8 cellular contexts compared by ENCODE assay signal in the genomic region with DNA sequence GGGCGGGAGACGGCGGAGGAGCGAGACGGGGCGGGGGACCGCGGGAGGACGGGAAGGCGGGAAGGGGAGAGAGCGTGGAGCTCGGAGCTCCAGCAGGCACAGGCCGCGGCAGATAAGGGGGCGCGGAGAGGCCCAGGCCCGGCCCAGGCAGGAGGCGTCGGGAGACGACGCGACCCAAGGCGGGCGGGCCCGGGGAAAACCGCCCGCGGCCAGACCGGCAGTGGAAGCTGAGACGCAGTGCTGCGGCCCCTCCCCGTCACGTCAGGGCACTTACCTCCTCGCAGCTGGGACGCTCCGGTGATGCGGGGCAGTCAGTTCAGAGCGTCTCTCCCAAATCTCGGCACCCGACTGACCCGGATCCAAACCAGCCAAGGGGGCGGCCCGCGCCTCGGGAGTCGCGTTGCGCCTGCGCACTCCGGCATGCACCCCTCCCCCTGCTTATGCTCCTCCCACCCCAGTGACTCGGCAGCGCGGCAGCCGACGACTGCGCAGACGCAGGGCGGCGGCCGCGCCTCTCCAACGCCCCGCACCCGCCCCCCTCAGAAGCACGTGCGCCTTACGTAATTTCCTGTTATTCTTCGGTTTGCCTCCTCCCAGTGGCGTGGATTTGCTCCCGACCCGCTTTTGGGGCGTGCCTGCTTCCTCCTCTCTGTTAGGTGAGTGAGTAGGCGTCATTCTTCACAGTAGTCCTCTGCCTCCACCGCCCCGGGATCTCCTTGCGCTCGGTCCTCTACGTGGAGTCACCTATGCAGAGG. TPM values are rescaled to one million over a fixed set of nuclear protein-coding genes. Genes with fewer than 3 reads are reported as not detected.
DNase-seq lines count a peak whose midpoint lies in the region; ATAC-seq lines count a peak whose summit lies in the region.

Gene OSER1, minus strand, starts transcription at position 350 of the 755 bp plus-strand sequence. CDS start 3,814 bp downstream, outside the sequence.

- no peaks in the 10 kb centered on the region for H3K27me3 ChIP-seq in mesenchymal stem cell (ENCODE audit: control insufficient read depth in 1 of 2, insufficient read depth in 1 of 2, low read length in 2 of 2)

- peak; percentile 72 for ATAC-seq in GM21360 (IDR thresholded peaks at IDR 0.05; ENCODE audit: unreplicated experiment)
- ATAC-seq in effector memory CD8-positive, alpha-beta T cell (replicated peaks), result peak; percentile 84

- H3K36me3 ChIP-seq in mesenchymal stem cell (ENCODE audit: control insufficient read depth in 1 of 2, insufficient read depth in 2 of 2, low read depth in 1 of 2, low read length in 2 of 2), result peaks cover 1 to 10% of the 10 kb centered on the region in 2 experiments

- H3K27ac ChIP-seq in mesenchymal stem cell (ENCODE audit: low read length, poor library complexity, severe bottlenecking), result peak within 1 kb of the TSS; percentile 82

- 1% methylated on average over 70 of the region's 78 CpGs for WGBS in mesenchymal stem cell

- H3K4me1 Mint-ChIP-seq in effector memory CD8-positive, alpha-beta T cell (ENCODE audit: low read depth in 2 of 2), result peaks cover 38 to 48% of the 10 kb centered on the region in 2 donors

- H3K18ac ChIP-seq in mesenchymal stem cell (ENCODE audit: low read depth in 1 of 2, low read length in 2 of 2), result peak within 1 kb of the TSS; percentile 72 to 89

- H3K4me1 ChIP-seq in mesenchymal stem cell (ENCODE audit: control insufficient read depth, insufficient read depth, low read depth, low read length), result peaks cover 4% of the 10 kb centered on the region

- H3K4me3 Mint-ChIP-seq in effector memory CD8-positive, alpha-beta T cell, result peak within 1 kb of the TSS; percentile 98 to 99

- peak within 1 kb of the TSS; percentile 87 for H4K8ac ChIP-seq in mesenchymal stem cell (ENCODE audit: low read length)

- peak within 1 kb of the TSS; percentile 93 for H3K4me2 ChIP-seq in mesenchymal stem cell (ENCODE audit: low read length, poor library complexity, severe bottlenecking)

- peak within 1 kb of the TSS; percentile 14 to 83 for H3K23ac ChIP-seq in mesenchymal stem cell (ENCODE audit: low read length in 2 of 2)

- H3K4me3 ChIP-seq in mesenchymal stem cell (ENCODE audit: insufficient read depth in 1 of 2, low read depth in 1 of 2, low read length in 2 of 2), result peak within 1 kb of the TSS; percentile 97 to 99

- peak within 1 kb of the TSS; percentile 98 for H3K27ac Mint-ChIP-seq in effector memory CD8-positive, alpha-beta T cell

- peak within 1 kb of the TSS; percentile 86 for H2AFZ ChIP-seq in mesenchymal stem cell (ENCODE audit: low read depth, low read length)

- H2BK5ac ChIP-seq in mesenchymal stem cell (ENCODE audit: low read depth, low read length, poor library complexity, severe bottlenecking), result peak within 1 kb of the TSS; percentile 37

- H3K27me3 Mint-ChIP-seq in effector memory CD8-positive, alpha-beta T cell, result no peaks in the 10 kb centered on the region

- no peaks in the 10 kb centered on the region for H3K9me3 ChIP-seq in mesenchymal stem cell (ENCODE audit: control insufficient read depth, low read length)

- H3K4ac ChIP-seq in mesenchymal stem cell (ENCODE audit: low read depth in 1 of 2, low read length in 2 of 2), result peak within 1 kb of the TSS in 1 of 2 experiments; percentile 78

- H3K79me1 ChIP-seq in mesenchymal stem cell (replicated peaks; ENCODE audit: low read length, poor library complexity, severe bottlenecking), result peaks cover 8% of the 10 kb centered on the region

- peak within 1 kb of the TSS; percentile 84 for H2BK120ac ChIP-seq in mesenchymal stem cell (ENCODE audit: low read depth, low read length)

- peak within 1 kb of the TSS; percentile 74 for H4K91ac ChIP-seq in mesenchymal stem cell (ENCODE audit: low read length)

- no peaks in the 10 kb centered on the region for H3K9me3 Mint-ChIP-seq in effector memory CD8-positive, alpha-beta T cell

- no peak within 1 kb of the TSS for H2AK5ac ChIP-seq in mesenchymal stem cell (ENCODE audit: low read length, severe bottlenecking)

- H3K9ac ChIP-seq in mesenchymal stem cell (ENCODE audit: low read length), result peak within 1 kb of the TSS; percentile 98

- peak within 1 kb of the TSS; percentile 77 for H2BK15ac ChIP-seq in mesenchymal stem cell (ENCODE audit: low read depth, poor library complexity, severe bottlenecking)

- no peak within 1 kb of the TSS for H2BK12ac ChIP-seq in mesenchymal stem cell (ENCODE audit: low read length in 2 of 2)

- DNase-seq in COLO668 (lab: John Stamatoyannopoulos, UW; ENCODE audit: unreplicated experiment) (peak; percentile 98), HT1080 (ENCODE audit: low read depth) (peak; percentile 97), NOMO-1 treated with DMSO at 0.1 percent for 48 hours (lab: John Stamatoyannopoulos, UW; ENCODE audit: unreplicated experiment) (peak; percentile 97), mesenchymal stem cell (peak; percentile 96)
- DNase-seq in activated CD8-positive, alpha-beta memory T cell treated with anti-CD3 and anti-CD28 coated beads for 4 hours (ENCODE audit: low read depth in 2 of 2), result peak; percentile 95 to 96
- DNase-seq in effector memory CD8-positive, alpha-beta T cell, result peak; percentile 98 to 99 (median 99)
- peak; percentile 97 for DNase-seq in stimulated activated CD8-positive, alpha-beta memory T cell treated with anti-CD3 and anti-CD28 coated beads, Interleukin-12 subunit alpha, Interleukin-12 subunit beta, amount 100 ng/mL, for 4 hours (ENCODE audit: low read depth)

- peaks cover 41% of the 10 kb centered on the region for H3K36me3 Mint-ChIP-seq in effector memory CD8-positive, alpha-beta T cell (ENCODE audit: insufficient read depth)

- H3K14ac ChIP-seq in mesenchymal stem cell (ENCODE audit: low read length in 2 of 2), result peak within 1 kb of the TSS in 1 of 2 experiments; percentile 35

RNA-seq across cellular contexts. Expression of gene OSER1, which starts in this region (rescaled TPM):
- total RNA-seq in HT1080 (2014; rRNA removed; shearing (Covaris generic)), result 39.2 and 42.6 TPM in 2 replicates
- polyA plus RNA-seq in HT1080 (2015; cell fraction: cytosol; rRNA removed), result 34.8 and 37.4 TPM in 2 replicates
- 50.9 and 51.4 TPM in 2 replicates for polyA plus RNA-seq in HT1080 (2015; cell fraction: nucleus; rRNA removed)
- 18.7 TPM for polyA plus RNA-seq in mesenchymal stem cell (2013, experiment 1 of 2)
- 19.7 TPM for polyA plus RNA-seq in mesenchymal stem cell (2013, experiment 2 of 2)

Comparison
In these comparisons a context has a peak if more than half of its experiments do, and no peak if none do; other contexts are left out.
1. Peak in every context shown above with its lines: DNase-seq, ATAC-seq, H3K4me3 ChIP-seq and H3K27ac ChIP-seq.